In genomic region chr1:185565314-185565713, GRCh38 we compare ENCODE assay signal across 10 cellular contexts.
DNase-seq lines count a peak whose midpoint lies in the region; ATAC-seq and TF ChIP-seq lines count a peak whose summit lies in the region.
"Had no signal": no experiment of that assay in that cellular context is flagged by ENCODE, and none has a peak within 500 bp of the region (broad histone marks: within the 10 kb centered on the region; RNA-seq: fewer than 3 reads in every experiment).

No MANE protein-coding gene starts in this region.

- H3K27ac ChIP-seq in AG04450 (ENCODE audit: low read depth, low read length) (no peak overlapping the region), SJCRH30 (no peak overlapping the region), heart right ventricle (peak overlapping the region in 1 of 10 donors; percentile 49)

- H3K27me3 ChIP-seq in AG04450 (ENCODE audit: control insufficient read depth, insufficient read depth, low read length) (no peaks in the 10 kb centered on the region), SJCRH30 (no peaks in the 10 kb centered on the region), heart right ventricle (no peaks in the 10 kb centered on the region)

- no peak overlapping the region for H3K4me3 ChIP-seq in AG04450 (ENCODE audit: low read depth, low read length)
- H3K4me3 ChIP-seq in SJCRH30 = no peak overlapping the region
- H3K4me3 ChIP-seq in heart right ventricle = no peak overlapping the region

- DNase-seq in AG04450 (ENCODE audit: low read depth, low spot score) (peak; percentile 55), GM03348 (ENCODE audit: low spot score) (peak; percentile 19), SJCRH30 (peak; percentile 5 to 10), heart right ventricle (peak in 1 of 2 donors; percentile 28), T-helper 9 cell (no peak), SIG-M5 (lab: John Stamatoyannopoulos, UW) (no peak)
- DNase-seq in activated T-cell treated with anti-CD3 and anti-CD28 coated beads, Interleukin-2, amount 50 U/mL, for 72 hours = no peak
- DNase-seq: activated T-cell treated with anti-CD3 and anti-CD28 coated beads, Interleukin-2, amount 50 U/mL, for 24 hours; T-helper 2 cell had no signal

- TF ChIP-seq CTCF in AG04450 (IDR thresholded peaks at IDR 0.05; ENCODE audit: low read depth, low read length) (no peak), heart right ventricle (IDR thresholded peaks at IDR 0.05) (no peak)

- H3K36me3 ChIP-seq in SJCRH30 (no peaks in the 10 kb centered on the region), heart right ventricle (no peaks in the 10 kb centered on the region)

- H3K4me1 ChIP-seq in SJCRH30 = no peaks in the 10 kb centered on the region
- peaks cover 0 to 43% (median 7%) of the 10 kb centered on the region in 9 donors for H3K4me1 ChIP-seq in heart right ventricle

- no peaks in the 10 kb centered on the region for H3K27me3 Mint-ChIP-seq in activated T-cell treated with anti-CD3 and anti-CD28 coated beads, Interleukin-2, amount 50 U/mL, for 72 hours (ENCODE audit: low read depth)
- H3K27me3 Mint-ChIP-seq: activated T-cell treated with anti-CD3 and anti-CD28 coated beads, Interleukin-2, amount 50 U/mL, for 24 hours had no signal

- POLR2A ChIA-PET in AG04450 (lab: Yijun Ruan, JAX) = interaction anchor here (0.8 to 1.0 kb wide), 2 partner anchors 248 to 325 kb away, joined by 3 to 5 read pairs; partner anchors contain the start of gene IVNS1ABP

- peaks cover 2% of the 10 kb centered on the region in 2 donors for H3K9me3 Mint-ChIP-seq in activated T-cell treated with anti-CD3 and anti-CD28 coated beads, Interleukin-2, amount 50 U/mL, for 72 hours
- H3K9me3 Mint-ChIP-seq: activated T-cell treated with anti-CD3 and anti-CD28 coated beads, Interleukin-2, amount 50 U/mL, for 24 hours had no signal

- no peaks in the 10 kb centered on the region for H3K9me3 ChIP-seq in AG04450 (ENCODE audit: control insufficient read depth, insufficient read depth, low read length)
- no peaks in the 10 kb centered on the region for H3K9me3 ChIP-seq in SJCRH30 (replicated peaks)
- no peaks in the 10 kb centered on the region for H3K9me3 ChIP-seq in heart right ventricle

- no peak overlapping the region for H3K4me3 Mint-ChIP-seq in activated T-cell treated with anti-CD3 and anti-CD28 coated beads, Interleukin-2, amount 50 U/mL, for 72 hours
- H3K4me3 Mint-ChIP-seq: activated T-cell treated with anti-CD3 and anti-CD28 coated beads, Interleukin-2, amount 50 U/mL, for 24 hours had no signal

- H3K27ac Mint-ChIP-seq in activated T-cell treated with anti-CD3 and anti-CD28 coated beads, Interleukin-2, amount 50 U/mL, for 72 hours = no peak overlapping the region
- H3K27ac Mint-ChIP-seq: activated T-cell treated with anti-CD3 and anti-CD28 coated beads, Interleukin-2, amount 50 U/mL, for 24 hours had no signal

- ATAC-seq in heart right ventricle (peak in 5 of 8 donors; percentile 16 to 83 (median 45)), GM21619 (IDR thresholded peaks at IDR 0.05; ENCODE audit: unreplicated experiment) (no peak)
- no peak for ATAC-seq in activated T-cell treated with anti-CD3 and anti-CD28 coated beads, Interleukin-2, amount 50 U/mL, for 72 hours (replicated peaks in 1 of 2)

- WGBS in heart right ventricle, 2 donors = 40 to 49% methylated on average over 5 of the region's 5 CpGs

- peaks cover 2 to 5% of the 10 kb centered on the region in 2 donors for H3K36me3 Mint-ChIP-seq in activated T-cell treated with anti-CD3 and anti-CD28 coated beads, Interleukin-2, amount 50 U/mL, for 72 hours (ENCODE audit: insufficient read depth in 2 of 2)

- peaks cover 78% of the 10 kb centered on the region for H3K4me1 Mint-ChIP-seq in activated T-cell treated with anti-CD3 and anti-CD28 coated beads, Interleukin-2, amount 50 U/mL, for 72 hours (ENCODE audit: low read depth)

- intact Hi-C loops in heart right ventricle (cut with DNase I) = no loop called here

- CTCF ChIA-PET in AG04450 (lab: Charles Lee) = interaction anchor here (1.0 to 2.2 kb wide), 4 partner anchors 21 to 395 kb away, joined by 3 to 9 read pairs (median 4); no protein-coding TSS in a partner anchor

Comparison
In these comparisons a context has a peak if more than half of its experiments do, and no peak if none do; other contexts are left out.
1. DNase-seq: peak in AG04450 (single experiment), GM03348 (single experiment) and SJCRH30 (2 of 2); none in activated T-cell treated with anti-CD3 and anti-CD28 coated beads, Interleukin-2, amount 50 U/mL, for 72 hours (0 of 2), T-helper 9 cell (single experiment) and SIG-M5 (single experiment).
2. ATAC-seq: peak in heart right ventricle (5 of 8); none in activated T-cell treated with anti-CD3 and anti-CD28 coated beads, Interleukin-2, amount 50 U/mL, for 72 hours (0 of 2) and GM21619 (single experiment).